28 cellular contexts compared by ENCODE assay signal in the genomic region with DNA sequence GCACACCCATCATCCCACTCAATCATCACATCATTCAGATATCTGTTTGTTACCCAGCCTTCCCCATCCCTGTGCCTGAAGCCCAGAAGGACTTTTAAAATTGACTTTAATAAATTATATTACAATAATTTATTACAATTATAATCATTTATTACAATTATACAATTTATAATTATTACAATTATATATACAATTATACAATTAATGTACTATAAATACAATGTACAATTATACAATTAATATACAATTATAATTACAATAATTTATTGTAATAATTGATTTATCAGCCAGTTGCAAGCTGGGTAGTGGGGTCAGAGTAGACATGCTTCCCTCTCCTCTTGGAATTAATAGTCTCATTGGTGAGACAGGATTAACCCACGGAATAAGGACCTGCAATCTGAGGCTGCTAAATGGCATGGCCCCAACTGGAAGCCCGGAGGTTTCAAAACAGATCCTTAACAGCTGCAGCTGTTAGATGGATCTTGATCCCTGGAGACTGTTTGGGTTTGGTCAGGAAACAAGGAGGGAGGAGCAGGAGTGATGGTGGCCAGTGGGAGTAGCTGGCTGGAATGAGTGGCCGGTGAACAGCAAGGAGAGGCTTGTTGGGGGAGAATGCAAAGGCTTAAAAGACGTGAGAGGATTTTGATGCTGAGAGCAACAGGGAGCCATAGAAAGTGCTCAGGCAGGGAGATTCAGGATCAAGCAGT.
DNase-seq lines count a peak whose midpoint lies in the region; ATAC-seq and TF ChIP-seq lines count a peak whose summit lies in the region.
"Had no signal": no experiment of that assay in that cellular context is flagged by ENCODE, and none has a peak within 500 bp of the region (broad histone marks: within the 10 kb centered on the region; RNA-seq: fewer than 3 reads in every experiment).

No MANE protein-coding gene starts in this region.

- peaks cover 10% of the 10 kb centered on the region for H3K27me3 Mint-ChIP-seq in glutamatergic neuron (ENCODE audit: unreplicated experiment)
- H3K27me3 Mint-ChIP-seq in CD4-positive, alpha-beta memory T cell: peaks cover 3 to 5% of the 10 kb centered on the region in 2 donors
- no peaks in the 10 kb centered on the region for H3K27me3 Mint-ChIP-seq in activated CD4-positive, alpha-beta memory T cell treated with anti-CD3 and anti-CD28 coated beads for 36 hours

- no peaks in the 10 kb centered on the region for H3K4me1 ChIP-seq in left ventricle myocardium inferior
- no peaks in the 10 kb centered on the region for H3K4me1 ChIP-seq in CD4-positive, alpha-beta memory T cell (ENCODE audit: insufficient read depth, low read length)
- H3K4me1 ChIP-seq: SJSA1, spleen, upper lobe of left lung had no signal

- peak overlapping the region; percentile 17 for H3K27ac Mint-ChIP-seq in glutamatergic neuron (ENCODE audit: unreplicated experiment)
- H3K27ac Mint-ChIP-seq in CD4-positive, alpha-beta memory T cell: no peak overlapping the region
- no peak overlapping the region for H3K27ac Mint-ChIP-seq in activated CD4-positive, alpha-beta memory T cell treated with anti-CD3 and anti-CD28 coated beads for 36 hours
- H3K27ac Mint-ChIP-seq: activated T-helper 1 cell treated with anti-CD3 and anti-CD28 coated beads, Interleukin-12 subunit alpha, Interleukin-12 subunit beta, Interleukin-2, Interleukin-4 antibody, amounts not matched to agents 30 ng/mL and 10 ng/mL and 1 ng/mL, durations not matched to agents 14 hours and 24 hours and 36 hours; effector memory CD8-positive, alpha-beta T cell; natural killer cell treated with Interleukin-12 subunit alpha and Interleukin-12 subunit beta and Interleukin-15 and Interleukin-18, amount 100 ng/mL, for 72 hours; T-cell had no signal

- peak; percentile 75 for ATAC-seq in left ventricle myocardium superior
- ATAC-seq in HG03045 (IDR thresholded peaks at IDR 0.05; ENCODE audit: unreplicated experiment): no peak
- ATAC-seq: effector memory CD8-positive, alpha-beta T cell; esophagus mucosa; T-cell had no signal

- H3K27ac ChIP-seq in left ventricle myocardium inferior (replicated peaks) (no peak overlapping the region), WERI-Rb-1 (peak overlapping the region; percentile 34)
- H3K27ac ChIP-seq in CD4-positive, alpha-beta memory T cell (ENCODE audit: low read depth, low read length): no peak overlapping the region
- H3K27ac ChIP-seq: PC-9, SJSA1, spleen, upper lobe of left lung had no signal

- H3K9me3 ChIP-seq in left ventricle myocardium inferior (replicated peaks): no peaks in the 10 kb centered on the region
- H3K9me3 ChIP-seq in WERI-Rb-1 (ENCODE audit: severe bottlenecking): no peaks in the 10 kb centered on the region
- H3K9me3 ChIP-seq in CD4-positive, alpha-beta memory T cell (ENCODE audit: control insufficient read depth in 1 of 2, low read length in 2 of 2): no peaks in the 10 kb centered on the region
- H3K9me3 ChIP-seq: BE2C, SJSA1, upper lobe of left lung had no signal

- DNase-seq in left ventricle myocardium superior (peak; percentile 34), left ventricle myocardium inferior (no peak), WERI-Rb-1 (peak; percentile 80), glutamatergic neuron (peak; percentile 32), stromal cell of bone marrow (ENCODE audit: low read depth) (peak; percentile 17)
- no peak for DNase-seq in CD4-positive, alpha-beta memory T cell
- DNase-seq in activated CD4-positive, alpha-beta memory T cell treated with anti-CD3 and anti-CD28 coated beads for 36 hours: no peak
- DNase-seq: activated CD4-positive, alpha-beta T cell treated with anti-CD3 and anti-CD28 coated beads, Interleukin-2, amount 50 U/mL, for 48 hours; activated CD8-positive, alpha-beta memory T cell treated with anti-CD3 and anti-CD28 coated beads, Interleukin-2, amount 50 U/mL, for 4 hours; activated naive CD4-positive, alpha-beta T cell treated with anti-CD3 and anti-CD28 coated beads, Interleukin-2, amount 50 U/mL, for 16 hours; amniotic stem cell; BE2C; effector memory CD8-positive, alpha-beta T cell; GDM1; KG1; midbrain; NCI-H1436; NCI-H2107; PC-9; spleen; stimulated activated CD4-positive, alpha-beta T cell treated with anti-CD3 and anti-CD28 coated beads, Interleukin-2, amount 100 ng/mL, for 48 hours; T-cell; upper lobe of left lung had no signal

- H3K4me1 Mint-ChIP-seq in glutamatergic neuron (ENCODE audit: low read depth, unreplicated experiment): peaks cover 38% of the 10 kb centered on the region
- H3K4me1 Mint-ChIP-seq in CD4-positive, alpha-beta memory T cell: no peaks in the 10 kb centered on the region
- no peaks in the 10 kb centered on the region for H3K4me1 Mint-ChIP-seq in activated CD4-positive, alpha-beta memory T cell treated with anti-CD3 and anti-CD28 coated beads for 36 hours (ENCODE audit: low read depth)
- H3K4me1 Mint-ChIP-seq: T-cell had no signal

- H3K4me3 Mint-ChIP-seq in glutamatergic neuron (ENCODE audit: unreplicated experiment): peak overlapping the region; percentile 21
- no peak overlapping the region for H3K4me3 Mint-ChIP-seq in CD4-positive, alpha-beta memory T cell
- H3K4me3 Mint-ChIP-seq in activated CD4-positive, alpha-beta memory T cell treated with anti-CD3 and anti-CD28 coated beads for 36 hours: no peak overlapping the region
- H3K4me3 Mint-ChIP-seq: activated T-helper 1 cell treated with anti-CD3 and anti-CD28 coated beads, Interleukin-12 subunit alpha, Interleukin-12 subunit beta, Interleukin-2, Interleukin-4 antibody, amounts not matched to agents 30 ng/mL and 10 ng/mL and 1 ng/mL, durations not matched to agents 14 hours and 24 hours and 36 hours; effector memory CD8-positive, alpha-beta T cell; natural killer cell treated with Interleukin-12 subunit alpha and Interleukin-12 subunit beta and Interleukin-15 and Interleukin-18, amount 100 ng/mL, for 72 hours; T-cell had no signal

- H3K27me3 ChIP-seq in left ventricle myocardium inferior (ENCODE audit: low read depth): peaks cover 32% of the 10 kb centered on the region
- H3K27me3 ChIP-seq in WERI-Rb-1 (ENCODE audit: insufficient read depth, low read depth, severe bottlenecking): no peaks in the 10 kb centered on the region
- no peaks in the 10 kb centered on the region for H3K27me3 ChIP-seq in CD4-positive, alpha-beta memory T cell (ENCODE audit: insufficient read depth, low read length)
- H3K27me3 ChIP-seq: BE2C, upper lobe of left lung had no signal

- TF ChIP-seq CTCF in left ventricle myocardium inferior (IDR thresholded peaks at IDR 0.05; ENCODE audit: borderline replicate concordance): no peak
- no peak for TF ChIP-seq CTCF in WERI-Rb-1 (IDR thresholded peaks at IDR 0.05; ENCODE audit: low read depth, low read length)
- TF ChIP-seq CTCF in glutamatergic neuron (IDR thresholded peaks at IDR 0.05; ENCODE audit: partially characterized antibody, unreplicated experiment): no peak

- intact Hi-C loops in left ventricle myocardium superior (cut with micrococcal nuclease) (no loop called here), left ventricle myocardium inferior (cut with micrococcal nuclease) (no loop called here)
- intact Hi-C loops in CD4-positive, alpha-beta memory T cell (cut with micrococcal nuclease): no loop called here
- intact Hi-C loops in activated CD4-positive, alpha-beta memory T cell treated with anti-CD3 and anti-CD28 coated beads for 36 hours (cut with micrococcal nuclease): no loop called here

- CTCF ChIA-PET in CD4-positive, alpha-beta memory T cell (lab: Charles Lee; ENCODE audit: partially characterized antibody): no interaction called here
- CTCF ChIA-PET in activated CD4-positive, alpha-beta memory T cell treated with anti-CD3 and anti-CD28 coated beads for 36 hours (lab: Charles Lee): no interaction called here

- H3K36me3 Mint-ChIP-seq in glutamatergic neuron (ENCODE audit: unreplicated experiment): peaks cover 20% of the 10 kb centered on the region
- H3K36me3 Mint-ChIP-seq in CD4-positive, alpha-beta memory T cell: no peaks in the 10 kb centered on the region
- no peaks in the 10 kb centered on the region for H3K36me3 Mint-ChIP-seq in activated CD4-positive, alpha-beta memory T cell treated with anti-CD3 and anti-CD28 coated beads for 36 hours
- H3K36me3 Mint-ChIP-seq: natural killer cell treated with Interleukin-12 subunit alpha and Interleukin-12 subunit beta and Interleukin-15 and Interleukin-18, amount 100 ng/mL, for 72 hours; T-cell had no signal

- POLR2A ChIA-PET in CD4-positive, alpha-beta memory T cell (lab: Charles Lee; ENCODE audit: partially characterized antibody): no interaction called here
- POLR2A ChIA-PET in activated CD4-positive, alpha-beta memory T cell treated with anti-CD3 and anti-CD28 coated beads for 36 hours (lab: Charles Lee): no interaction called here

- peaks cover 10% of the 10 kb centered on the region for H3K9me3 Mint-ChIP-seq in glutamatergic neuron (ENCODE audit: unreplicated experiment)
- peaks cover 0 to 4% (median under 1%) of the 10 kb centered on the region in 8 donors for H3K9me3 Mint-ChIP-seq in CD4-positive, alpha-beta memory T cell
- peaks cover 2% of the 10 kb centered on the region for H3K9me3 Mint-ChIP-seq in activated CD4-positive, alpha-beta memory T cell treated with anti-CD3 and anti-CD28 coated beads for 36 hours
- H3K9me3 Mint-ChIP-seq: activated T-helper 1 cell treated with anti-CD3 and anti-CD28 coated beads, Interleukin-12 subunit alpha, Interleukin-12 subunit beta, Interleukin-2, Interleukin-4 antibody, amounts not matched to agents 30 ng/mL and 10 ng/mL and 1 ng/mL, durations not matched to agents 14 hours and 24 hours and 36 hours; natural killer cell treated with Interleukin-12 subunit alpha and Interleukin-12 subunit beta and Interleukin-15 and Interleukin-18, amount 100 ng/mL, for 72 hours had no signal

- no peak overlapping the region for H3K4me3 ChIP-seq in left ventricle myocardium inferior
- no peak overlapping the region for H3K4me3 ChIP-seq in WERI-Rb-1 (ENCODE audit: low read depth, low read length)
- H3K4me3 ChIP-seq in CD4-positive, alpha-beta memory T cell (ENCODE audit: low read length in 2 of 2): no peak overlapping the region
- H3K4me3 ChIP-seq: PC-9, SJSA1, spleen, upper lobe of left lung had no signal

- no peaks in the 10 kb centered on the region for H3K36me3 ChIP-seq in left ventricle myocardium inferior
- H3K36me3 ChIP-seq in WERI-Rb-1: no peaks in the 10 kb centered on the region
- no peaks in the 10 kb centered on the region for H3K36me3 ChIP-seq in CD4-positive, alpha-beta memory T cell (ENCODE audit: insufficient read depth, low read length)
- H3K36me3 ChIP-seq: BE2C, SJSA1, spleen, upper lobe of left lung had no signal

Comparison
In these comparisons a context has a peak if more than half of its experiments do, and no peak if none do; other contexts are left out.
1. DNase-seq: peak in left ventricle myocardium superior (single experiment), WERI-Rb-1 (single experiment), glutamatergic neuron (single experiment) and stromal cell of bone marrow (single experiment); none in left ventricle myocardium inferior (single experiment), CD4-positive, alpha-beta memory T cell (0 of 5) and activated CD4-positive, alpha-beta memory T cell treated with anti-CD3 and anti-CD28 coated beads for 36 hours (single experiment).